Comparison of ENCODE assay signal across 16 cellular contexts in genomic region chr2:114022360-114023085, GRCh38.
DNase-seq lines count a peak whose midpoint lies in the region; ATAC-seq and TF ChIP-seq lines count a peak whose summit lies in the region.
"Had no signal": no experiment of that assay in that cellular context is flagged by ENCODE, and none has a peak within 500 bp of the region (broad histone marks: within the 10 kb centered on the region; RNA-seq: fewer than 3 reads in every experiment).

No MANE protein-coding gene starts in this region.

- peak; percentile 62 for ATAC-seq in body of pancreas

- no peak for TF ChIP-seq POLR2A in body of pancreas (IDR thresholded peaks at IDR 0.05)

- CTCF ChIA-PET in AG04449 (lab: Yijun Ruan, JAX): interaction anchor here (1.4 kb wide), 1 partner anchor 12 kb away, joined by 3 read pairs; no protein-coding TSS in a partner anchor

- DNase-seq in AG04449 (ENCODE audit: low read depth, low spot score) (peak; percentile 16), HPDE6-E6E7 (ENCODE audit: extremely low spot score) (peak; percentile 77), body of pancreas (no peak), kidney glomerular epithelial cell (lab: John Stamatoyannopoulos, UW) (peak; percentile 91), NCI-H774 (lab: John Stamatoyannopoulos, UW) (no peak), NCI-H2227 (lab: John Stamatoyannopoulos, UW; ENCODE audit: unreplicated experiment) (no peak)
- DNase-seq in stimulated activated naive CD4-positive, alpha-beta T cell (lab: John Stamatoyannopoulos, UW): no peak
- no peak for DNase-seq in activated effector memory CD4-positive, alpha-beta T cell treated with anti-CD3 and anti-CD28 coated beads, Interleukin-2, amount 50 U/mL, for 16 hours
- DNase-seq: activated CD4-positive, alpha-beta T cell treated with anti-CD3 and anti-CD28 coated beads for 48 hours; activated naive CD8-positive, alpha-beta T cell treated with anti-CD3 and anti-CD28 coated beads for 36 hours; BE2C; endodermal cell; occipital lobe; SJCRH30; stimulated activated CD4-positive, alpha-beta T cell treated with anti-CD3 and anti-CD28 coated beads, Interleukin-4, amount 100 ng/mL, for 24 hours; substantia nigra had no signal

- H3K4me1 ChIP-seq in body of pancreas: no peaks in the 10 kb centered on the region
- H3K4me1 ChIP-seq: BE2C, SJCRH30 had no signal

- WGBS in body of pancreas, 2 donors: 38 to 46% methylated on average over 4 of the region's 4 CpGs

- no peak overlapping the region for H3K27ac ChIP-seq in body of pancreas
- H3K27ac ChIP-seq: SJCRH30 had no signal

- H3K9me3 ChIP-seq in body of pancreas: no peaks in the 10 kb centered on the region
- H3K9me3 ChIP-seq: BE2C, SJCRH30 had no signal

- intact Hi-C loops in body of pancreas (cut with DNase I): no loop called here

- POLR2A ChIA-PET in AG04449 (lab: Yijun Ruan, JAX): no interaction called here

- no peaks in the 10 kb centered on the region for H3K27me3 ChIP-seq in body of pancreas
- H3K27me3 ChIP-seq: BE2C, SJCRH30 had no signal

- no peak for TF ChIP-seq CTCF in AG04449 (IDR thresholded peaks at IDR 0.05; ENCODE audit: insufficient read depth, low read length, missing control alignments)
- no peak for TF ChIP-seq CTCF in body of pancreas (IDR thresholded peaks at IDR 0.05)

- no peaks in the 10 kb centered on the region for H3K36me3 ChIP-seq in body of pancreas (replicated peaks in 1 of 2; ENCODE audit: insufficient read depth in 1 of 2, low read depth in 2 of 2)
- H3K36me3 ChIP-seq: BE2C, SJCRH30 had no signal

- no peak overlapping the region for H3K4me3 ChIP-seq in AG04449 (ENCODE audit: low read depth, low read length)
- H3K4me3 ChIP-seq in body of pancreas: no peak overlapping the region
- H3K4me3 ChIP-seq: SJCRH30 had no signal

Comparison
In these comparisons a context has a peak if more than half of its experiments do, and no peak if none do; other contexts are left out.
1. DNase-seq: peak in AG04449 (single experiment), HPDE6-E6E7 (single experiment) and kidney glomerular epithelial cell (single experiment); none in body of pancreas (0 of 4), NCI-H774 (single experiment), stimulated activated naive CD4-positive, alpha-beta T cell (0 of 6), NCI-H2227 (single experiment) and activated effector memory CD4-positive, alpha-beta T cell treated with anti-CD3 and anti-CD28 coated beads, Interleukin-2, amount 50 U/mL, for 16 hours (single experiment).